22 cellular contexts compared by ENCODE assay signal in genomic region chr17:73568934-73569333, GRCh38.
"Had no signal": no experiment of that assay in that cellular context is flagged by ENCODE, and none has a peak within 500 bp of the region (broad histone marks: within the 10 kb centered on the region; RNA-seq: fewer than 3 reads in every experiment).

No MANE protein-coding gene starts in this region.

- DNase-seq: Karpas-422, KG1, MG63, NCI-H1092, NCI-H1105 treated with DMSO at 0.1 percent for 48 hours, NCI-H1417 treated with DMSO at 0.1 percent for 48 hours, NCI-H146, NCI-H1694 treated with DMSO at 0.1 percent for 48 hours, NCI-H1930, NCI-H2081, NCI-H2107, NCI-H2227 treated with DMSO at 0.1 percent for 48 hours, NCI-H510A, NCI-H524 treated with DMSO at 0.1 percent for 48 hours, NCI-H69, NCI-H774, RPMI8226, SHP77, SK-N-SH, SW 1271, T-cell had no signal

- H3K9me3 Mint-ChIP-seq: T-cell had no signal

- H3K4me3 Mint-ChIP-seq: T-cell had no signal

- H3K9me3 ChIP-seq: MG63, SK-N-SH had no signal

- H3K9me2 ChIP-seq: SK-N-SH had no signal

- H3K27me3 ChIP-seq: MG63 had no signal

- H3K36me3 ChIP-seq: MG63 had no signal

- H3K4me3 ChIP-seq: MG63 had no signal

- H3K27me3 Mint-ChIP-seq: T-cell had no signal

- ATAC-seq: T-cell had no signal

- FAIRE-seq: RCC 7860 had no signal

- H3K4me2 ChIP-seq: SK-N-SH had no signal

- H3K36me3 Mint-ChIP-seq: T-cell had no signal
